8 cellular contexts compared by ENCODE assay signal in genomic region chr11:9765320-9766101, GRCh38.
DNase-seq lines count a peak whose midpoint lies in the region; ATAC-seq and TF ChIP-seq lines count a peak whose summit lies in the region.

No MANE protein-coding gene starts in this region.

- ATAC-seq in SK-N-SH treated with all-trans-retinoic acid at 6 μM for 48 hours (peak; percentile 86), HG03378 (IDR thresholded peaks at IDR 0.05; ENCODE audit: unreplicated experiment) (no peak), HG03442 (IDR thresholded peaks at IDR 0.05; ENCODE audit: unreplicated experiment) (no peak)

- no peak for TF ChIP-seq CTCF in suprapubic skin (IDR thresholded peaks at IDR 0.05)

- peaks cover 3% of the 10 kb centered on the region for H3K36me3 ChIP-seq in suprapubic skin

- no peaks in the 10 kb centered on the region for H3K27me3 ChIP-seq in suprapubic skin

- TF ChIP-seq POLR2A in suprapubic skin (IDR thresholded peaks at IDR 0.05), result no peak

- no peaks in the 10 kb centered on the region for H3K9me3 ChIP-seq in suprapubic skin

- no peak for TF ChIP-seq EP300 in suprapubic skin (IDR thresholded peaks at IDR 0.05)

- WGBS in suprapubic skin, result 58% methylated on average over 4 of the region's 5 CpGs

- DNase-seq in H4 (ENCODE audit: low spot score) (peak; percentile 73), hepatic stellate cell (ENCODE audit: low spot score) (peak; percentile 83), suprapubic skin (ENCODE audit: low spot score in 2 of 2) (no peak), Ammon's horn (ENCODE audit: low spot score) (no peak), GM19240 (ENCODE audit: insufficient read length, low spot score) (no peak)

- peaks cover 26% of the 10 kb centered on the region for H3K4me1 ChIP-seq in suprapubic skin

- H3K4me3 ChIP-seq in suprapubic skin, result no peak overlapping the region

- peak overlapping the region; percentile 47 for H3K27ac ChIP-seq in suprapubic skin

TF ChIP-seq in SK-N-SH treated with all-trans-retinoic acid at 6 μM for 48 hours, 23 proteins besides CTCF, POLR2A, EP300 and RAD21:
- TF ChIP-seq GLIS3 (CRISPR knock-in tag; IDR thresholded peaks at IDR 0.05) (no peak), ZFP3 (CRISPR knock-in tag; IDR thresholded peaks at IDR 0.05) (no peak), ZC3H10 (CRISPR knock-in tag; IDR thresholded peaks at IDR 0.05) (no peak), CREB5 (CRISPR knock-in tag; IDR thresholded peaks at IDR 0.05; ENCODE audit: low read depth) (no peak), CSRNP3 (CRISPR knock-in tag; IDR thresholded peaks at IDR 0.05) (no peak), ISL1 (CRISPR knock-in tag; IDR thresholded peaks at IDR 0.05) (no peak), TSHZ2 (CRISPR knock-in tag; IDR thresholded peaks at IDR 0.05) (no peak)

Comparison
In these comparisons a context has a peak if more than half of its experiments do, and no peak if none do; other contexts are left out.
1. DNase-seq: peak in H4 (single experiment) and hepatic stellate cell (single experiment); none in suprapubic skin (0 of 2), Ammon's horn (single experiment) and GM19240 (single experiment).